Comparison of ENCODE assay signal across 8 cellular contexts in genomic region chr15:79380755-79381499, GRCh38. TPM values are rescaled to one million over a fixed set of nuclear protein-coding genes. Genes with fewer than 3 reads are reported as not detected.
DNase-seq lines count a peak whose midpoint lies in the region; ATAC-seq and TF ChIP-seq lines count a peak whose summit lies in the region.

No MANE protein-coding gene starts in this region.

- H3K4me3 ChIP-seq in GM12865 (ENCODE audit: low read depth, low read length) (no peak overlapping the region), coronary artery (no peak overlapping the region), lower leg skin (ENCODE audit: low read depth, poor library complexity, severe bottlenecking) (no peak overlapping the region)

- no peak for TF ChIP-seq POLR2A in lower leg skin (IDR thresholded peaks at IDR 0.05)

- TF ChIP-seq CTCF in GM12865 (IDR thresholded peaks at IDR 0.05; ENCODE audit: insufficient read depth, low read depth, low read length, missing control alignments) (peak; percentile 84), coronary artery (IDR thresholded peaks at IDR 0.05) (peak; percentile 62), lower leg skin (IDR thresholded peaks at IDR 0.05) (peak in 1 of 3 donors; percentile 45)

- intact Hi-C loops in lower leg skin (cut with DNase I; ENCODE audit: low total_unique reads) = loop anchor here (1.0 to 10.0 kb wide), 2 partner anchors 214 to 473 kb away; no protein-coding TSS in a partner anchor

- DNase-seq in GM12865 (ENCODE audit: low read depth) (peak; percentile 80), NCI-H446 treated with DMSO at 0.1 percent for 48 hours (lab: John Stamatoyannopoulos, UW) (peak; percentile 8), coronary artery (ENCODE audit: low spot score) (no peak), lower leg skin (ENCODE audit: low spot score in 2 of 2) (peak; percentile 65 to 90)
- peak; percentile 85 for DNase-seq in activated CD4-positive, alpha-beta T cell treated with anti-CD3 and anti-CD28 coated beads for 48 hours
- DNase-seq in stimulated activated CD4-positive, alpha-beta T cell treated with anti-CD3 and anti-CD28 coated beads, TNF-alpha, amount 100 ng/mL, for 48 hours (ENCODE audit: low read depth in 3 of 3) = peak; percentile 38 to 68 (median 64)

- ATAC-seq in HG03066 (IDR thresholded peaks at IDR 0.05; ENCODE audit: low read depth, unreplicated experiment) (peak; percentile 75), GM19397 (IDR thresholded peaks at IDR 0.05; ENCODE audit: unreplicated experiment) (no peak)

- WGBS in lower leg skin, 2 donors = 46 to 49% methylated on average over 4 of the region's 4 CpGs

- no peak overlapping the region for H3K27ac ChIP-seq in coronary artery

RNA-seq across cellular contexts. Expression of gene MINAR1, which starts 51.2 kb away (rescaled TPM):
- total RNA-seq in lower leg skin = under 1 TPM; 0.25 to 0.64 (median 0.33) TPM
